In the genomic region with DNA sequence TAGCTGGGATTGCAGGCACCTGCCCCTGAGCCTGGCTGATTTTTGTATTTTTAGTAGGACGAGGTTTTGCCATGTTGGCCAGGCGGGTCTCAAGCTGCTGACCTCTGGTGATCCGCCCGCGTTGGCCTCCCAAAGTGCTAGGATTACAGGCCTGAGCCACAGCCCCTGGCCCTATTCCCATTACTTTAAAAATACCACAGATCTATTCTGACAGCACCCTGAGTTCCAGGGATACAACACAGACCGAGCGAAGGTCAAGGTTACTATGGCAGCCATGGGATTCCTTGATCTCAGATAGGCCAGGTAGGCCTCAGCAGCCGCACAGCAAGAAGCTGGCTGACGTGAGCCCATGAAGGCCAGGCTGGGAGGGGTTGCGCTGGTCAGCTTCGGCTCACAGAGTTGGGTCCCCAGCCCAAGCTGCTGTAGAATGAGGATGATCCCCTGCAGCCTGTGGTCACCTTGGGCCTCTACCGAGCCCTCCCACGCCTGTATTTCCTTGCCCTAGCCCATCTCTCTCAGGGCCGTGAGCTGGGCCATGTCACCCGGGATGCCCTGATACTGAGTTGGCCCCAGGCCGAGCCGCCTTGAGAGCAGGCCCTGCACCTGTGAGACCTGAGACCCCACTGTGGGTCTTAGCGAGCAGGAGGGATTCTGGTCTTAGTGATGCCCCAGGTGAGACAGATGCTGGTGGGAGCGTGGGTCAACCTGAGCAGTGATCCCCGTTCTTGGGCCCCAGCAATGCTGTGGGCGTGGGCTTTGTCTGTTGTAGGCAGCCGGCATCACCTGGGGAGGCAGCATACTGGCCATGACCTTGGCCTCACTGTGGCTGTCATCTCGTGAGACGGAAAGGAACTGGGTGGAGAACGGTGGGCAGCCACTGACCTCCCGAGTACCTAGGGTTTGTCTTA, we compare ENCODE assay signal across 23 cellular contexts.
"Had no signal": no experiment of that assay in that cellular context is flagged by ENCODE, and none has a peak within 500 bp of the region (broad histone marks: within the 10 kb centered on the region; RNA-seq: fewer than 3 reads in every experiment).

No MANE protein-coding gene starts in this region.

- FAIRE-seq: astrocyte, frontal cortex, keratinocyte, pancreas had no signal

- H3K4me3 ChIP-seq: adrenal gland, breast epithelium, coronary artery, esophagus muscularis mucosa, pancreas, thyroid gland had no signal

- ATAC-seq: activated naive CD4-positive, alpha-beta T cell treated with anti-CD3 and anti-CD28 coated beads, Interleukin-2, amount 50 U/mL, for 72 hours; activated T-helper 17 cell treated with anti-CD3 and anti-CD28 coated beads, Interleukin-2, amount 50 U/mL, for 72 hours; left lobe of liver; natural killer cell treated with Interleukin-12 subunit alpha and Interleukin-12 subunit beta and Interleukin-15 and Interleukin-18, amount 100 ng/mL, for 72 hours; pancreas had no signal

- H3K27ac ChIP-seq: breast epithelium, coronary artery, esophagus muscularis mucosa, neutrophil, pancreas, thyroid gland had no signal

- H3K27me3 ChIP-seq: adrenal gland, breast epithelium, esophagus muscularis mucosa, pancreas, thyroid gland had no signal

- H3K36me3 ChIP-seq: neutrophil had no signal

- DNase-seq: activated CD4-positive, alpha-beta T cell treated with anti-CD3 and anti-CD28 coated beads, Interleukin-2, amount 50 U/mL, for 4 hours; activated CD8-positive, alpha-beta memory T cell treated with anti-CD3 and anti-CD28 coated beads for 24 hours; activated CD8-positive, alpha-beta memory T cell treated with anti-CD3 and anti-CD28 coated beads, Interleukin-2, amount 50 U/mL, for 4 hours; activated T-cell treated with anti-CD3 and anti-CD28 coated beads, Interleukin-2, amount 50 U/mL, for 24 hours; mammary epithelial cell; midbrain; stimulated activated CD4-positive, alpha-beta T cell treated with anti-CD3 and anti-CD28 coated beads, Interleukin-4, amount 100 ng/mL, for 4 hours; substantia nigra; T-helper 9 cell; thyroid gland had no signal

- H3K4me1 ChIP-seq: breast epithelium, esophagus muscularis mucosa, pancreas, thyroid gland had no signal

- H3K9me3 ChIP-seq: adrenal gland, breast epithelium, esophagus muscularis mucosa, neutrophil, pancreas, thyroid gland had no signal
